Comparison of ENCODE assay signal across 12 cellular contexts in the genomic region with DNA sequence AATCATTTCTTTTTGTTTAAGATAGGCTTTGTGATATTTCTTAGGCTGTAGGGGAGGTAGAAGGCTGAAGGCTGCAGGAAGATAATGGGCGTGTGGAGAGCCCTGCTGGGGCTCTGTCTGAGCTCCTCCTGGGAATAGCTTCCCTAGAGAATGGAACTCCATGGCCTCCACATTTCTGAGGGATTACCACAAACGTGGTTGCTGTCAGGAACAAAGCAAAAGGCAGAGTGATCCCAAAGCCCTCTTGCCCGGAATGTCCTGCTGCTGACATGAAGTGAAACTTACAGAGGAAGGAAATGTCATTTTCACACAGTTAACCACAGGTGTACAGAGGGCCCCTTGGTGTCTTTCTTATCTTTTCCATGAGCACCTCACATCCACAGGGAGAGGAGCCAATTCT.
A peak's percentile ranks its signal among the peaks of the same experiment; 100 is the strongest.
DNase-seq lines count a peak whose midpoint lies in the region; ATAC-seq and TF ChIP-seq lines count a peak whose summit lies in the region.
"Had no signal": no experiment of that assay in that cellular context is flagged by ENCODE, and none has a peak within 500 bp of the region (broad histone marks: within the 10 kb centered on the region; RNA-seq: fewer than 3 reads in every experiment).

No MANE protein-coding gene starts in this region.

- H3K9ac ChIP-seq in SU-DHL-6 (ENCODE audit: low read length): no peak overlapping the region

- no peaks in the 10 kb centered on the region for H3K36me3 Mint-ChIP-seq in activated T-cell treated with anti-CD3 and anti-CD28 coated beads, Interleukin-2, amount 50 U/mL, for 72 hours (ENCODE audit: insufficient read depth in 2 of 2)

- H3K9me3 ChIP-seq in SU-DHL-6 (ENCODE audit: insufficient read depth, low read length) (no peaks in the 10 kb centered on the region), WERI-Rb-1 (ENCODE audit: severe bottlenecking) (no peaks in the 10 kb centered on the region)
- H3K9me3 ChIP-seq: neutrophil had no signal

- no peaks in the 10 kb centered on the region for H3K27me3 Mint-ChIP-seq in activated T-cell treated with anti-CD3 and anti-CD28 coated beads, Interleukin-2, amount 50 U/mL, for 72 hours (ENCODE audit: low read depth)

- H2AFZ ChIP-seq in SU-DHL-6 (ENCODE audit: low read depth, low read length, severe bottlenecking): no peak overlapping the region

- no peak for DNase-seq in activated T-cell treated with anti-CD3 and anti-CD28 coated beads, Interleukin-2, amount 50 U/mL, for 72 hours
- no peak for DNase-seq in activated T-cell treated with anti-CD3 and anti-CD28 coated beads for 4 hours
- DNase-seq in stimulated activated naive CD8-positive, alpha-beta T cell treated with anti-CD3 and anti-CD28 coated beads, Interleukin-15, Interleukin-2, amounts not matched to agents 100 U/mL and 50 U/mL, for 24 hours: no peak
- DNase-seq in cerebellum (ENCODE audit: low spot score): no peak
- DNase-seq in C1 segment of cervical spinal cord (lab: John Stamatoyannopoulos, UW): no peak
- DNase-seq in WERI-Rb-1: no peak
- DNase-seq: dermis blood vessel endothelial cell, NCI-H1092, SHP77 had no signal

- H3F3A ChIP-seq in SU-DHL-6 (ENCODE audit: insufficient read depth): no peaks in the 10 kb centered on the region

- peak overlapping the region; percentile 34 to 71 for H3K4me3 Mint-ChIP-seq in activated T-cell treated with anti-CD3 and anti-CD28 coated beads, Interleukin-2, amount 50 U/mL, for 72 hours

- no peaks in the 10 kb centered on the region for H3K27me3 ChIP-seq in SU-DHL-6 (ENCODE audit: low read length)
- H3K27me3 ChIP-seq in WERI-Rb-1 (ENCODE audit: insufficient read depth, low read depth, severe bottlenecking): no peaks in the 10 kb centered on the region
- H3K27me3 ChIP-seq: neutrophil had no signal

- H3K27ac ChIP-seq in SU-DHL-6 (ENCODE audit: low read depth, low read length) (no peak overlapping the region), WERI-Rb-1 (no peak overlapping the region)
- H3K27ac ChIP-seq: neutrophil had no signal

- peaks cover 44% of the 10 kb centered on the region for H3K4me1 Mint-ChIP-seq in activated T-cell treated with anti-CD3 and anti-CD28 coated beads, Interleukin-2, amount 50 U/mL, for 72 hours (ENCODE audit: low read depth)

- H3K9me2 ChIP-seq in SU-DHL-6 (replicated peaks; ENCODE audit: insufficient read depth, low read length): no peaks in the 10 kb centered on the region

- H3K27ac Mint-ChIP-seq in activated T-cell treated with anti-CD3 and anti-CD28 coated beads, Interleukin-2, amount 50 U/mL, for 72 hours: peak overlapping the region; percentile 83

- H3K4me3 ChIP-seq in SU-DHL-6 (ENCODE audit: insufficient read depth, low read length, poor library complexity, severe bottlenecking) (no peak overlapping the region), WERI-Rb-1 (ENCODE audit: low read depth, low read length) (no peak overlapping the region)

- H3K4me2 ChIP-seq in SU-DHL-6 (ENCODE audit: low read depth, low read length, poor library complexity, severe bottlenecking): peak overlapping the region; percentile 51

- H3K36me3 ChIP-seq in SU-DHL-6 (ENCODE audit: low read length): no peaks in the 10 kb centered on the region
- H3K36me3 ChIP-seq in WERI-Rb-1: no peaks in the 10 kb centered on the region
- H3K36me3 ChIP-seq: neutrophil had no signal

- no peaks in the 10 kb centered on the region for H4K20me1 ChIP-seq in SU-DHL-6 (ENCODE audit: low read depth, low read length)

- ATAC-seq in activated T-cell treated with anti-CD3 and anti-CD28 coated beads, Interleukin-2, amount 50 U/mL, for 72 hours (replicated peaks in 1 of 2): peak; percentile 57 to 59
- peak; percentile 62 for ATAC-seq in HG02678 (IDR thresholded peaks at IDR 0.05; ENCODE audit: unreplicated experiment)
- ATAC-seq in stimulated activated naive CD8-positive, alpha-beta T cell treated with anti-CD3 and anti-CD28 coated beads, Interleukin-15, Interleukin-2, amounts not matched to agents 100 U/mL and 50 U/mL, for 24 hours: peak; percentile 57

- no peaks in the 10 kb centered on the region for H3K79me2 ChIP-seq in SU-DHL-6 (ENCODE audit: insufficient read depth, low read length)

- TF ChIP-seq CTCF in SU-DHL-6 (IDR thresholded peaks at IDR 0.05; ENCODE audit: insufficient read depth, low read length, poor library complexity, severe bottlenecking) (no peak), WERI-Rb-1 (IDR thresholded peaks at IDR 0.05; ENCODE audit: low read depth, low read length) (no peak)

- H3K9me3 Mint-ChIP-seq in activated T-cell treated with anti-CD3 and anti-CD28 coated beads, Interleukin-2, amount 50 U/mL, for 72 hours: no peaks in the 10 kb centered on the region
